In genomic region chr14:83044001-83044400, GRCh38 we compare ENCODE assay signal across 30 cellular contexts.
"Had no signal": no experiment of that assay in that cellular context is flagged by ENCODE, and none has a peak within 500 bp of the region (broad histone marks: within the 10 kb centered on the region; RNA-seq: fewer than 3 reads in every experiment).

No MANE protein-coding gene starts in this region.

- H3K27me3 ChIP-seq: neural progenitor cell, neutrophil, right atrium auricular region, right lobe of liver, testis, thyroid gland, transverse colon, upper lobe of left lung, vagina had no signal

- H3K9me3 Mint-ChIP-seq: nephron progenitor cell, neural progenitor cell had no signal

- H3K4me3 Mint-ChIP-seq: memory B cell; mesothelial cell of epicardium; naive B cell; natural killer cell; nephron progenitor cell; neural progenitor cell; stimulated activated memory B cell treated with anti-CD40 and anti-IgM and Interleukin-4, amounts not matched to agents 10 μg/mL and 1 μg/mL and 100 μg/mL, for 72 hours; stimulated activated naive CD8-positive, alpha-beta T cell treated with anti-CD3 and anti-CD28 coated beads, Interleukin-15, amount 100 ng/mL, for 72 hours had no signal

- H3K36me3 Mint-ChIP-seq: memory B cell; naive B cell; natural killer cell; neural progenitor cell; stimulated activated memory B cell treated with anti-CD40 and anti-IgM and Interleukin-4, amounts not matched to agents 10 μg/mL and 1 μg/mL and 100 μg/mL, for 72 hours had no signal

- H3K27me3 Mint-ChIP-seq: memory B cell; naive B cell; stimulated activated memory B cell treated with anti-CD40 and anti-IgM and Interleukin-4, amounts not matched to agents 10 μg/mL and 1 μg/mL and 100 μg/mL, for 72 hours; stimulated activated naive CD8-positive, alpha-beta T cell treated with anti-CD3 and anti-CD28 coated beads, Interleukin-15, amount 100 ng/mL, for 72 hours had no signal

- H3K4me1 Mint-ChIP-seq: memory B cell; naive B cell; natural killer cell; nephron progenitor cell; neural progenitor cell; stimulated activated memory B cell treated with anti-CD40 and anti-IgM and Interleukin-4, amounts not matched to agents 10 μg/mL and 1 μg/mL and 100 μg/mL, for 72 hours; stimulated activated naive CD8-positive, alpha-beta T cell treated with anti-CD3 and anti-CD28 coated beads, Interleukin-15, amount 100 ng/mL, for 72 hours had no signal

- FAIRE-seq: kidney had no signal

- H3K27ac ChIP-seq: left ventricle myocardium inferior, neural progenitor cell, neutrophil, parathyroid adenoma, psoas muscle, right atrium auricular region, right lobe of liver, testis, thyroid gland, transverse colon, upper lobe of left lung, vagina had no signal

- H3K36me3 ChIP-seq: left ventricle myocardium inferior, neural progenitor cell, neutrophil, right atrium auricular region, right lobe of liver, thyroid gland, transverse colon, upper lobe of left lung, vagina had no signal

- DNase-seq: hippocampal formation; kidney; left ventricle myocardium inferior; naive B cell; natural killer cell; nephron progenitor cell; occipital lobe; psoas muscle; right lobe of liver; stimulated activated CD4-positive, alpha-beta T cell treated with anti-CD3 and anti-CD28 coated beads, Interleukin-1b, Interleukin-23, amount 100 ng/mL, for 48 hours; stimulated activated CD4-positive, alpha-beta T cell treated with anti-CD3 and anti-CD28 coated beads, Interleukin-2, amount 100 ng/mL, for 48 hours; stimulated activated CD4-positive, alpha-beta T cell treated with anti-CD3 and anti-CD28 coated beads, Interleukin-4, amount 100 ng/mL, for 4 hours; stimulated activated CD8-positive, alpha-beta memory T cell treated with anti-CD3 and anti-CD28 coated beads, Interleukin-4, amount 100 ng/mL, for 48 hours; stimulated activated naive CD4-positive, alpha-beta T cell treated with Interleukin-2 at 50 U/mL for 16 hours; stimulated activated naive CD8-positive, alpha-beta T cell treated with anti-CD3 and anti-CD28 coated beads, Interleukin-15, amount 100 ng/mL, for 72 hours; substantia nigra; testis; thyroid gland; transverse colon; upper lobe of left lung had no signal

- H3K27ac Mint-ChIP-seq: memory B cell; mesothelial cell of epicardium; naive B cell; natural killer cell; nephron progenitor cell; neural progenitor cell; stimulated activated memory B cell treated with anti-CD40 and anti-IgM and Interleukin-4, amounts not matched to agents 10 μg/mL and 1 μg/mL and 100 μg/mL, for 72 hours; stimulated activated naive CD8-positive, alpha-beta T cell treated with anti-CD3 and anti-CD28 coated beads, Interleukin-15, amount 100 ng/mL, for 72 hours had no signal

- H3K4me3 ChIP-seq: left ventricle myocardium inferior, lung, neural progenitor cell, psoas muscle, right atrium auricular region, right lobe of liver, smooth muscle cell, testis, thyroid gland, transverse colon, upper lobe of left lung, vagina had no signal

- ATAC-seq: natural killer cell; psoas muscle; right lobe of liver; stimulated activated memory B cell treated with anti-CD40 and anti-IgM and Interleukin-4, amounts not matched to agents 10 μg/mL and 1 μg/mL and 100 μg/mL, for 72 hours; stimulated activated naive CD8-positive, alpha-beta T cell treated with anti-CD3 and anti-CD28 coated beads, Interleukin-15, amount 100 ng/mL, for 72 hours had no signal
